In the genomic region with DNA sequence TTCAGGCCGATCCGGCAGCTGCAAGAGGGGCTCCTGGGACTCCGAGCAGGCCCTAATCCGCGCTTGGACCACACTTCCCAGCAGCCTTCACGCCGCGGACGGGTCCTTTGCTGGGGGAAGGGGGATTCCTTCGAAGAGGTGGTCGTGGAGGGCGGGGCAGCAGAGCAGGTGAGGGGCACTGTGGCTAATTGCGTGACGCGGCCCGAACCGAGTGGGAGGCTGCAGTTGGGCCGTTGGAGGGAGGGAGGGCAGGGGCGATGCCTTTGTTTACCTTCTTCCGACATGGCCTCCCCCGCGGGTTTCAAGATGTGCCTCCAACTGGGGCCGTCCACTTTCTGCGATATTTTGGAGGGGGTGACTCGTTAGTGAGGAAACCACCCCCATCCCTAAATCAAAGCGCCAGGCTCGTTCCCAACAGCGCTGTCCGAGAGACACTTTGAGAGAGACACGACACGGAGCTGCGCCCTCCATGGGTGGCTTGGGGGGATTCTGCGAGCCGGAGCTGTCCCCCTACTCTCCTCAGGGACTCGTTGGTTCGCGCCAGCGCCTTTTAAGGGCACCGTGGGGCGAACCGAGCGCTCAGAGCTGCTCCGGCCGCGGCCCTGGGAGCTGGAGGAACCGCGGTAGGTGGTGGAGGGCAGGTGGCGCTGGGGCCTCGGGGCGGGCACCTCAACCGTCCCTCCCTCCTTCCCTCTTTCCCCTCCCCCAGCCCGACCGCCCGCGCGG, we compare ENCODE assay signal across 1 cellular context.
TF ChIP-seq lines count a peak whose summit lies in the region.

A gene (plus strand): TSS at position 582 of the 726 bp plus-strand sequence. CDS start 3,070 bp downstream, outside the sequence.

TF ChIP-seq in HepG2, 621 proteins besides CTCF, POLR2A, EP300 and RAD21 (continued from another document and continues in another):
- TF ChIP-seq, protein P1, sequence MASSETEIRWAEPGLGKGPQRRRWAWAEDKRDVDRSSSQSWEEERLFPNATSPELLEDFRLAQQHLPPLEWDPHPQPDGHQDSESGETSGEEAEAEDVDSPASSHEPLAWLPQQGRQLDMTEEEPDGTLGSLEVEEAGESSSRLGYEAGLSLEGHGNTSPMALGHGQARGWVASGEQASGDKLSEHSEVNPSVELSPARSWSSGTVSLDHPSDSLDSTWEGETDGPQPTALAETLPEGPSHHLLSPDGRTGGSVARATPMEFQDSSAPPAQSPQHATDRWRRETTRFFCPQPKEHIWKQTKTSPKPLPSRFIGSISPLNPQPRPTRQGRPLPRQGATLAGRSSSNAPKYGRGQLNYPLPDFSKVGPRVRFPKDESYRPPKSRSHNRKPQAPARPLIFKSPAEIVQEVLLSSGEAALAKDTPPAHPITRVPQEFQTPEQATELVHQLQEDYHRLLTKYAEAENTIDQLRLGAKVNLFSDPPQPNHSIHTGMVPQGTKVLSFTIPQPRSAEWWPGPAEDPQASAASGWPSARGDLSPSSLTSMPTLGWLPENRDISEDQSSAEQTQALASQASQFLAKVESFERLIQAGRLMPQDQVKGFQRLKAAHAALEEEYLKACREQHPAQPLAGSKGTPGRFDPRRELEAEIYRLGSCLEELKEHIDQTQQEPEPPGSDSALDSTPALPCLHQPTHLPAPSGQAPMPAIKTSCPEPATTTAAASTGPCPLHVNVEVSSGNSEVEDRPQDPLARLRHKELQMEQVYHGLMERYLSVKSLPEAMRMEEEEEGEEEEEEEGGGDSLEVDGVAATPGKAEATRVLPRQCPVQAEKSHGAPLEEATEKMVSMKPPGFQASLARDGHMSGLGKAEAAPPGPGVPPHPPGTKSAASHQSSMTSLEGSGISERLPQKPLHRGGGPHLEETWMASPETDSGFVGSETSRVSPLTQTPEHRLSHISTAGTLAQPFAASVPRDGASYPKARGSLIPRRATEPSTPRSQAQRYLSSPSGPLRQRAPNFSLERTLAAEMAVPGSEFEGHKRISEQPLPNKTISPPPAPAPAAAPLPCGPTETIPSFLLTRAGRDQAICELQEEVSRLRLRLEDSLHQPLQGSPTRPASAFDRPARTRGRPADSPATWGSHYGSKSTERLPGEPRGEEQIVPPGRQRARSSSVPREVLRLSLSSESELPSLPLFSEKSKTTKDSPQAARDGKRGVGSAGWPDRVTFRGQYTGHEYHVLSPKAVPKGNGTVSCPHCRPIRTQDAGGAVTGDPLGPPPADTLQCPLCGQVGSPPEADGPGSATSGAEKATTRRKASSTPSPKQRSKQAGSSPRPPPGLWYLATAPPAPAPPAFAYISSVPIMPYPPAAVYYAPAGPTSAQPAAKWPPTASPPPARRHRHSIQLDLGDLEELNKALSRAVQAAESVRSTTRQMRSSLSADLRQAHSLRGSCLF (CRISPR knock-in tag; IDR thresholded peaks at IDR 0.05; ENCODE audit: borderline replicate concordance), result no peak
- TF ChIP-seq HDAC2 (CRISPR knock-in tag; IDR thresholded peaks at IDR 0.05) (peak; percentile 19; the same call in 1 of the 2 replicates), NR3C1 (CRISPR knock-in tag; IDR thresholded peaks at IDR 0.05) (no peak), HNRNPH1 (optimal IDR thresholded peaks at IDR 0.05; ENCODE audit: low read depth, low read length) (no peak), MEIS2 (CRISPR knock-in tag; IDR thresholded peaks at IDR 0.05) (peak; percentile 86), RFX1 (IDR thresholded peaks at IDR 0.05) (no peak), ZNF34 (CRISPR knock-in tag; IDR thresholded peaks at IDR 0.05; ENCODE audit: borderline replicate concordance) (peak; percentile 76; the same call in 1 of the 2 replicates), MYC (CRISPR knock-in tag; IDR thresholded peaks at IDR 0.05; ENCODE audit: borderline replicate concordance) (peak; percentile 92; the same call in 1 of the 2 replicates), ZBTB20 (CRISPR knock-in tag; IDR thresholded peaks at IDR 0.05; ENCODE audit: borderline replicate concordance, low read depth) (peak; percentile 70; the same call in 1 of the 2 replicates), KLF15 (CRISPR knock-in tag; IDR thresholded peaks at IDR 0.05; ENCODE audit: borderline replicate concordance) (peak; percentile 91), IKZF1 (IDR thresholded peaks at IDR 0.05) (no peak), FOXJ3 (CRISPR knock-in tag; IDR thresholded peaks at IDR 0.05; ENCODE audit: borderline replicate concordance) (0 out of 2 replicates have a peak, but pooled peaks have one; percentile 22), MIER2 (CRISPR knock-in tag; IDR thresholded peaks at IDR 0.05) (no peak), THAP11 (CRISPR knock-in tag; IDR thresholded peaks at IDR 0.05) (peak; percentile 97), ETV5 (CRISPR knock-in tag; IDR thresholded peaks at IDR 0.05; ENCODE audit: borderline replicate concordance) (no peak; the same call in 1 of the 2 replicates), ZNF607 (CRISPR knock-in tag; IDR thresholded peaks at IDR 0.05; ENCODE audit: borderline replicate concordance) (peak; percentile 94), NRL (CRISPR knock-in tag; IDR thresholded peaks at IDR 0.05; ENCODE audit: borderline replicate concordance) (peak; percentile 54), KAT2B (IDR thresholded peaks at IDR 0.05; ENCODE audit: borderline replicate concordance, low read depth, low read length) (no peak), ZNF75D (CRISPR knock-in tag; IDR thresholded peaks at IDR 0.05; ENCODE audit: borderline replicate concordance) (no peak), ZIK1 (CRISPR knock-in tag; IDR thresholded peaks at IDR 0.05; ENCODE audit: borderline replicate concordance, low read depth) (peak; percentile 83; the same call in 1 of the 2 replicates)
- TF ChIP-seq, protein P2, sequence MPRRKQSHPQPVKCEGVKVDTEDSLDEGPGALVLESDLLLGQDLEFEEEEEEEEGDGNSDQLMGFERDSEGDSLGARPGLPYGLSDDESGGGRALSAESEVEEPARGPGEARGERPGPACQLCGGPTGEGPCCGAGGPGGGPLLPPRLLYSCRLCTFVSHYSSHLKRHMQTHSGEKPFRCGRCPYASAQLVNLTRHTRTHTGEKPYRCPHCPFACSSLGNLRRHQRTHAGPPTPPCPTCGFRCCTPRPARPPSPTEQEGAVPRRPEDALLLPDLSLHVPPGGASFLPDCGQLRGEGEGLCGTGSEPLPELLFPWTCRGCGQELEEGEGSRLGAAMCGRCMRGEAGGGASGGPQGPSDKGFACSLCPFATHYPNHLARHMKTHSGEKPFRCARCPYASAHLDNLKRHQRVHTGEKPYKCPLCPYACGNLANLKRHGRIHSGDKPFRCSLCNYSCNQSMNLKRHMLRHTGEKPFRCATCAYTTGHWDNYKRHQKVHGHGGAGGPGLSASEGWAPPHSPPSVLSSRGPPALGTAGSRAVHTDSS (CRISPR knock-in tag; conservative IDR thresholded peaks at IDR 0.05), result 0 out of 2 replicates have a peak, but pooled peaks have one; percentile 63
- TF ChIP-seq, protein P3, sequence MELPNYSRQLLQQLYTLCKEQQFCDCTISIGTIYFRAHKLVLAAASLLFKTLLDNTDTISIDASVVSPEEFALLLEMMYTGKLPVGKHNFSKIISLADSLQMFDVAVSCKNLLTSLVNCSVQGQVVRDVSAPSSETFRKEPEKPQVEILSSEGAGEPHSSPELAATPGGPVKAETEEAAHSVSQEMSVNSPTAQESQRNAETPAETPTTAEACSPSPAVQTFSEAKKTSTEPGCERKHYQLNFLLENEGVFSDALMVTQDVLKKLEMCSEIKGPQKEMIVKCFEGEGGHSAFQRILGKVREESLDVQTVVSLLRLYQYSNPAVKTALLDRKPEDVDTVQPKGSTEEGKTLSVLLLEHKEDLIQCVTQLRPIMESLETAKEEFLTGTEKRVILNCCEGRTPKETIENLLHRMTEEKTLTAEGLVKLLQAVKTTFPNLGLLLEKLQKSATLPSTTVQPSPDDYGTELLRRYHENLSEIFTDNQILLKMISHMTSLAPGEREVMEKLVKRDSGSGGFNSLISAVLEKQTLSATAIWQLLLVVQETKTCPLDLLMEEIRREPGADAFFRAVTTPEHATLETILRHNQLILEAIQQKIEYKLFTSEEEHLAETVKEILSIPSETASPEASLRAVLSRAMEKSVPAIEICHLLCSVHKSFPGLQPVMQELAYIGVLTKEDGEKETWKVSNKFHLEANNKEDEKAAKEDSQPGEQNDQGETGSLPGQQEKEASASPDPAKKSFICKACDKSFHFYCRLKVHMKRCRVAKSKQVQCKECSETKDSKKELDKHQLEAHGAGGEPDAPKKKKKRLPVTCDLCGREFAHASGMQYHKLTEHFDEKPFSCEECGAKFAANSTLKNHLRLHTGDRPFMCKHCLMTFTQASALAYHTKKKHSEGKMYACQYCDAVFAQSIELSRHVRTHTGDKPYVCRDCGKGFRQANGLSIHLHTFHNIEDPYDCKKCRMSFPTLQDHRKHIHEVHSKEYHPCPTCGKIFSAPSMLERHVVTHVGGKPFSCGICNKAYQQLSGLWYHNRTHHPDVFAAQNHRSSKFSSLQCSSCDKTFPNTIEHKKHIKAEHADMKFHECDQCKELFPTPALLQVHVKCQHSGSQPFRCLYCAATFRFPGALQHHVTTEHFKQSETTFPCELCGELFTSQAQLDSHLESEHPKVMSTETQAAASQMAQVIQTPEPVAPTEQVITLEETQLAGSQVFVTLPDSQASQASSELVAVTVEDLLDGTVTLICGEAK (IDR thresholded peaks at IDR 0.05), result no peak
- TF ChIP-seq, protein P3 (CRISPR knock-in tag; IDR thresholded peaks at IDR 0.05), result no peak; the same call in 1 of the 2 replicates
- TF ChIP-seq, protein P4, sequence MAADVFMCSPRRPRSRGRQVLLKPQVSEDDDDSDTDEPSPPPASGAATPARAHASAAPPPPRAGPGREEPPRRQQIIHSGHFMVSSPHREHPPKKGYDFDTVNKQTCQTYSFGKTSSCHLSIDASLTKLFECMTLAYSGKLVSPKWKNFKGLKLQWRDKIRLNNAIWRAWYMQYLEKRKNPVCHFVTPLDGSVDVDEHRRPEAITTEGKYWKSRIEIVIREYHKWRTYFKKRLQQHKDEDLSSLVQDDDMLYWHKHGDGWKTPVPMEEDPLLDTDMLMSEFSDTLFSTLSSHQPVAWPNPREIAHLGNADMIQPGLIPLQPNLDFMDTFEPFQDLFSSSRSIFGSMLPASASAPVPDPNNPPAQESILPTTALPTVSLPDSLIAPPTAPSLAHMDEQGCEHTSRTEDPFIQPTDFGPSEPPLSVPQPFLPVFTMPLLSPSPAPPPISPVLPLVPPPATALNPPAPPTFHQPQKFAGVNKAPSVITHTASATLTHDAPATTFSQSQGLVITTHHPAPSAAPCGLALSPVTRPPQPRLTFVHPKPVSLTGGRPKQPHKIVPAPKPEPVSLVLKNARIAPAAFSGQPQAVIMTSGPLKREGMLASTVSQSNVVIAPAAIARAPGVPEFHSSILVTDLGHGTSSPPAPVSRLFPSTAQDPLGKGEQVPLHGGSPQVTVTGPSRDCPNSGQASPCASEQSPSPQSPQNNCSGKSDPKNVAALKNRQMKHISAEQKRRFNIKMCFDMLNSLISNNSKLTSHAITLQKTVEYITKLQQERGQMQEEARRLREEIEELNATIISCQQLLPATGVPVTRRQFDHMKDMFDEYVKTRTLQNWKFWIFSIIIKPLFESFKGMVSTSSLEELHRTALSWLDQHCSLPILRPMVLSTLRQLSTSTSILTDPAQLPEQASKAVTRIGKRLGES (CRISPR knock-in tag; IDR thresholded peaks at IDR 0.05; ENCODE audit: borderline replicate concordance), result peak; percentile 50; the same call in 1 of the 2 replicates
- TF ChIP-seq, protein P5, sequence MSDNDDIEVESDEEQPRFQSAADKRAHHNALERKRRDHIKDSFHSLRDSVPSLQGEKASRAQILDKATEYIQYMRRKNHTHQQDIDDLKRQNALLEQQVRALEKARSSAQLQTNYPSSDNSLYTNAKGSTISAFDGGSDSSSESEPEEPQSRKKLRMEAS (IDR thresholded peaks at IDR 0.05), result peak; percentile 73
- TF ChIP-seq, protein P6, sequence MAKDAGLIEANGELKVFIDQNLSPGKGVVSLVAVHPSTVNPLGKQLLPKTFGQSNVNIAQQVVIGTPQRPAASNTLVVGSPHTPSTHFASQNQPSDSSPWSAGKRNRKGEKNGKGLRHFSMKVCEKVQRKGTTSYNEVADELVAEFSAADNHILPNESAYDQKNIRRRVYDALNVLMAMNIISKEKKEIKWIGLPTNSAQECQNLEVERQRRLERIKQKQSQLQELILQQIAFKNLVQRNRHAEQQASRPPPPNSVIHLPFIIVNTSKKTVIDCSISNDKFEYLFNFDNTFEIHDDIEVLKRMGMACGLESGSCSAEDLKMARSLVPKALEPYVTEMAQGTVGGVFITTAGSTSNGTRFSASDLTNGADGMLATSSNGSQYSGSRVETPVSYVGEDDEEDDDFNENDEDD (CRISPR knock-in tag; IDR thresholded peaks at IDR 0.05; ENCODE audit: borderline replicate concordance), result 0 out of 2 replicates have a peak, but pooled peaks have one; percentile 60
- TF ChIP-seq, protein P7, sequence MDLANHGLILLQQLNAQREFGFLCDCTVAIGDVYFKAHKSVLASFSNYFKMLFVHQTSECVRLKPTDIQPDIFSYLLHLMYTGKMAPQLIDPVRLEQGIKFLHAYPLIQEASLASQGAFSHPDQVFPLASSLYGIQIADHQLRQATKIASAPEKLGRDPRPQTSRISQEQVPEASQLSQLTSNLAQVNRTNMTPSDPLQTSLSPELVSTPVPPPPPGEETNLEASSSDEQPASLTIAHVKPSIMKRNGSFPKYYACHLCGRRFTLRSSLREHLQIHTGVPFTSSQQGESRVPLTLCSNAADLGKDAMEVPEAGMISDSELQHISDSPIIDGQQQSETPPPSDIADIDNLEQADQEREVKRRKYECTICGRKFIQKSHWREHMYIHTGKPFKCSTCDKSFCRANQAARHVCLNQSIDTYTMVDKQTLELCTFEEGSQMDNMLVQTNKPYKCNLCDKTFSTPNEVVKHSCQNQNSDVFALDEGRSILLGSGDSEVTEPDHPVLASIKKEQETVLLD (CRISPR knock-in tag; IDR thresholded peaks at IDR 0.05; ENCODE audit: low read depth), result peak; percentile 67; the same call in 1 of the 2 replicates
